Comparison of ENCODE assay signal across 28 cellular contexts in the genomic region with DNA sequence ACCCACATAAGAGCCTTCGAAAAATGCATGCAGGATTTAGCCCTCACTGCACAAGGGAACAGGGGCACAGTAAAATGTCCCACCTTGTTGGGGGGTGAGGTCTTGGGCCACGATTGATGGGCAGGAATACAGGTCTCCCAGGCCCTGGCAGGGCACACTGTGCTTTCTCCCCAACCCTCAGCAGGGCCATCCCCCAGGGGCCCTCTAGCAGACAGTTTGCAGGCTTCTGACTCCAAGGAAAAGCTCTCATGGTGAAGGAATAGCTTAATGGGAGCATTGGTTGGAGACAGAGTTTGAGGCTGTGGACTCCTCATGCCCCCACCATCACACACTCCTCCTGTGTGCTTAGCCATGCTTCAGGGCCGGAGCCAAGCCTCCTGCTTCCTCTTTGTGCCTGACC.
"Had no signal": no experiment of that assay in that cellular context is flagged by ENCODE, and none has a peak within 500 bp of the region (broad histone marks: within the 10 kb centered on the region; RNA-seq: fewer than 3 reads in every experiment).

No MANE protein-coding gene starts in this region.

- H3K9me3 ChIP-seq: ascending aorta, SJSA1, SK-N-SH had no signal

- H3K4me3 ChIP-seq: ascending aorta, cardiac muscle cell, K562, SJSA1 had no signal

- H3K27ac ChIP-seq: ascending aorta, cardiac muscle cell, SJSA1 had no signal

- H3K27ac Mint-ChIP-seq: activated CD4-positive, alpha-beta memory T cell treated with anti-CD3 and anti-CD28 coated beads, Interleukin-2, amount 10 ng/mL, durations not matched to agents 7 days and 5 days; activated naive CD4-positive, alpha-beta T cell treated with anti-CD3 and anti-CD28 coated beads, Interleukin-2, amount 50 U/mL, for 24 hours; activated naive CD8-positive, alpha-beta T cell treated with anti-CD3 and anti-CD28 coated beads, Interleukin-2, amount 10 ng/mL, durations not matched to agents 7 days and 5 days; activated T-cell treated with anti-CD3 and anti-CD28 coated beads, Interleukin-2, amount 50 U/mL, for 24 hours; activated T-helper 2 cell treated with anti-CD3 and anti-CD28 coated beads, Interferon-gamma antibody, Interleukin-2, Interleukin-4, amounts not matched to agents 10 μg/mL and 5 μg/mL and 100 μg/mL, durations not matched to agents 14 hours and 24 hours and 36 hours; T-helper 1 cell treated with Interleukin-12 subunit alpha and Interleukin-12 subunit beta and Interleukin-4 antibody, amounts not matched to agents 30 μg/mL and 1 μg/mL, for 36 hours; T-helper 2 cell treated with Interferon-gamma antibody and Interleukin-4, amounts not matched to agents 5 μg/mL and 100 μg/mL, for 36 hours; WTC11 had no signal

- H3K4me1 Mint-ChIP-seq: activated CD4-positive, alpha-beta memory T cell treated with anti-CD3 and anti-CD28 coated beads, Interleukin-2, amount 10 ng/mL, durations not matched to agents 7 days and 5 days; activated naive CD4-positive, alpha-beta T cell treated with anti-CD3 and anti-CD28 coated beads, Interleukin-2, amount 50 U/mL, for 24 hours; activated naive CD8-positive, alpha-beta T cell treated with anti-CD3 and anti-CD28 coated beads, Interleukin-2, amount 10 ng/mL, durations not matched to agents 7 days and 5 days; central memory CD8-positive, alpha-beta T cell had no signal

- DNase-seq: activated CD4-positive, alpha-beta memory T cell treated with anti-CD3 and anti-CD28 coated beads, Interleukin-2, amount 10 ng/mL, durations not matched to agents 7 days and 5 days; activated CD4-positive, alpha-beta T cell treated with anti-CD3 and anti-CD28 coated beads for 4 hours; activated gamma-delta T cell; activated naive CD4-positive, alpha-beta T cell treated with Interleukin-2 at 50 U/mL for 16 hours; activated naive CD8-positive, alpha-beta T cell treated with anti-CD3 and anti-CD28 coated beads, Interleukin-2, amount 10 ng/mL, durations not matched to agents 7 days and 5 days; activated T-cell treated with anti-CD3 and anti-CD28 coated beads, Interleukin-2, amount 50 U/mL, for 24 hours; amygdala; NCI-H1105; NCI-H1417 treated with DMSO at 0.1 percent for 48 hours; NCI-H1930; NCI-H2081 treated with DMSO at 0.1 percent for 48 hours; NCI-H345; NCI-H524 treated with DMSO at 0.1 percent for 48 hours; RPMI8226; SHP77 treated with DMSO at 0.1 percent for 48 hours; SK-N-SH had no signal

- H3K27me3 Mint-ChIP-seq: activated CD4-positive, alpha-beta memory T cell treated with anti-CD3 and anti-CD28 coated beads, Interleukin-2, amount 10 ng/mL, durations not matched to agents 7 days and 5 days; activated naive CD8-positive, alpha-beta T cell treated with anti-CD3 and anti-CD28 coated beads, Interleukin-2, amount 10 ng/mL, durations not matched to agents 7 days and 5 days had no signal

- H3K4me1 ChIP-seq: ascending aorta, SJSA1 had no signal

- H3K36me3 ChIP-seq: ascending aorta, cardiac muscle cell, SJSA1 had no signal

- H3K9me3 Mint-ChIP-seq: activated naive CD4-positive, alpha-beta T cell treated with anti-CD3 and anti-CD28 coated beads, Interleukin-2, amount 50 U/mL, for 24 hours; activated naive CD8-positive, alpha-beta T cell treated with anti-CD3 and anti-CD28 coated beads, Interleukin-2, amount 10 ng/mL, durations not matched to agents 7 days and 5 days; activated T-helper 2 cell treated with anti-CD3 and anti-CD28 coated beads, Interferon-gamma antibody, Interleukin-2, Interleukin-4, amounts not matched to agents 10 μg/mL and 5 μg/mL and 100 μg/mL, durations not matched to agents 14 hours and 24 hours and 36 hours; central memory CD8-positive, alpha-beta T cell; T-helper 1 cell treated with Interleukin-12 subunit alpha and Interleukin-12 subunit beta and Interleukin-4 antibody, amounts not matched to agents 30 μg/mL and 1 μg/mL, for 36 hours; T-helper 2 cell treated with Interferon-gamma antibody and Interleukin-4, amounts not matched to agents 5 μg/mL and 100 μg/mL, for 36 hours had no signal

- H3K4me3 Mint-ChIP-seq: activated CD4-positive, alpha-beta memory T cell treated with anti-CD3 and anti-CD28 coated beads, Interleukin-2, amount 10 ng/mL, durations not matched to agents 7 days and 5 days; activated naive CD4-positive, alpha-beta T cell treated with anti-CD3 and anti-CD28 coated beads, Interleukin-2, amount 50 U/mL, for 24 hours; activated naive CD8-positive, alpha-beta T cell treated with anti-CD3 and anti-CD28 coated beads, Interleukin-2, amount 10 ng/mL, durations not matched to agents 7 days and 5 days; activated T-cell treated with anti-CD3 and anti-CD28 coated beads, Interleukin-2, amount 50 U/mL, for 24 hours; central memory CD8-positive, alpha-beta T cell; T-helper 1 cell treated with Interleukin-12 subunit alpha and Interleukin-12 subunit beta and Interleukin-4 antibody, amounts not matched to agents 30 μg/mL and 1 μg/mL, for 36 hours; T-helper 2 cell treated with Interferon-gamma antibody and Interleukin-4, amounts not matched to agents 5 μg/mL and 100 μg/mL, for 36 hours; WTC11 had no signal

- H3K27me3 ChIP-seq: ascending aorta, SJSA1 had no signal

- H3K36me3 Mint-ChIP-seq: activated naive CD4-positive, alpha-beta T cell treated with anti-CD3 and anti-CD28 coated beads, Interleukin-2, amount 50 U/mL, for 24 hours; activated naive CD8-positive, alpha-beta T cell treated with anti-CD3 and anti-CD28 coated beads, Interleukin-2, amount 10 ng/mL, durations not matched to agents 7 days and 5 days; WTC11 had no signal

- ATAC-seq: activated CD4-positive, CD25-positive, alpha-beta regulatory T cell treated with anti-CD3 and anti-CD28 coated beads, Interleukin-2, amount 50 U/mL, for 24 hours; K562; Panc1; WTC11 had no signal
